Comparison of ENCODE assay signal across 14 cellular contexts in the genomic region with DNA sequence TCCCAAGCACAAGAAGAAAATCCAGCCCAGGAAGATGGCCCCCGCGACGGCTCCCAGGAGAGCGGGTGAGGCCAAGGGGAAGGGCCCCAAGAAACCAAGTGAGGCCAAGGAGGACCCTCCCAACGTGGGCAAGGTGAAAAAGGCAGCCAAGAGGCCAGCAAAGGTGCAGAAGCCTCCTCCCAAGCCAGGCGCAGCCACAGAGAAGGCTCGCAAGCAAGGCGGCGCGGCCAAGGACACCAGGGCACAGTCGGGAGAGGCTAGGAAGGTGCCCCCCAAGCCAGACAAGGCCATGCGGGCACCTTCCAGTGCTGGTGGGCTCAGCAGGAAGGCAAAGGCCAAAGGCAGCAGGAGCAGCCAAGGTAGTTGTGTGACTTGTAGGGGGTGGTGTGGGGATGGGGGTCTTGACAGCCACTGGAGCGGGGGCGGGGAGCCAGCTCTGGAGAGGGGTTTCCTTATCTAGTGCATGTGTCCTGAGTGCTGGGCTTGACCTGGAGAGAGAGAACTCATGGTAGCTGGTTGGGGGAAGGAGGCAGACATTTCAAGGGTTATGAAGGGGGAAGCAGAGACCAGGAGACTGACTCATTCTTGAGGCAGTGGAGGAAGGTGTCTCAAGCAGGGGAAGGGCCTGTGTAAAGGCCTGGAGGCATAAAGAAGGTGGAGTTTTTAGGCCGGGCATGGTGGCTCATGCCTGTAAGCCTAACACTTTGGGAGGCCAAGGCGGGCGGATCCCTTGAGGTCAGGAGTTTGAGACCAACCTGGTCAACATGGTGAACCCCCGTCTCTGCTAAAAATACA. TPM values are rescaled to one million over a fixed set of nuclear protein-coding genes. Genes with fewer than 3 reads are reported as not detected.
DNase-seq lines count a peak whose midpoint lies in the region; ATAC-seq and TF ChIP-seq lines count a peak whose summit lies in the region.
"Had no signal": no experiment of that assay in that cellular context is flagged by ENCODE, and none has a peak within 500 bp of the region (broad histone marks: within the 10 kb centered on the region; RNA-seq: fewer than 3 reads in every experiment).

No MANE protein-coding gene starts in this region.

- no peak overlapping the region for H3K27ac ChIP-seq in mammary epithelial cell (ENCODE audit: insufficient read depth, low read depth, low read length)
- no peak overlapping the region for H3K27ac ChIP-seq in naive thymus-derived CD4-positive, alpha-beta T cell (ENCODE audit: low read depth, low read length)
- H3K27ac ChIP-seq: VCaP had no signal

- H3K4me3 Mint-ChIP-seq in naive thymus-derived CD4-positive, alpha-beta T cell, result no peak overlapping the region
- H3K4me3 Mint-ChIP-seq in T-cell, result no peak overlapping the region

- DNase-seq in ELF-1 (ENCODE audit: low read depth, low spot score) (peak; percentile 58), MV-4-11 (lab: John Stamatoyannopoulos, UW) (peak; percentile 77), mammary epithelial cell (peak; percentile 60), T-cell (no peak), HuH-7.5 (ENCODE audit: low spot score) (no peak)
- DNase-seq in naive thymus-derived CD4-positive, alpha-beta T cell, result no peak
- DNase-seq: anterior cingulate cortex, erythroblast, NCI-H2171 treated with DMSO at 0.1 percent for 48 hours had no signal

- H3K4me1 ChIP-seq in mammary epithelial cell (ENCODE audit: insufficient read depth, low read length), result peaks cover 12% of the 10 kb centered on the region
- no peaks in the 10 kb centered on the region for H3K4me1 ChIP-seq in naive thymus-derived CD4-positive, alpha-beta T cell (ENCODE audit: control insufficient read depth in 2 of 2, insufficient read depth in 2 of 2, low read length in 2 of 2)
- H3K4me1 ChIP-seq: HAP-1 had no signal

- peak; percentile 65 for ATAC-seq in naive thymus-derived CD4-positive, alpha-beta T cell
- ATAC-seq in T-cell (replicated peaks in 1 of 4) (no peak), HG03432 (IDR thresholded peaks at IDR 0.05; ENCODE audit: unreplicated experiment) (no peak), GM19455 (IDR thresholded peaks at IDR 0.05; ENCODE audit: unreplicated experiment) (no peak)

- dilution Hi-C loops in mammary epithelial cell (cut with HindIII; ENCODE audit: low sequenced_read_pairs), result no loop called here

- CTCF ChIA-PET in mammary epithelial cell (lab: Charles Lee; ENCODE audit: low non-redundant PET), result no interaction called here
- CTCF ChIA-PET in naive thymus-derived CD4-positive, alpha-beta T cell (lab: Charles Lee), result interaction anchor here (0.6 kb wide), 1 partner anchor 272 kb away, joined by 4 read pairs; no protein-coding TSS in a partner anchor
- CTCF ChIA-PET in T-cell (lab: Charles Lee), result no interaction called here

- no peaks in the 10 kb centered on the region for H3K79me2 ChIP-seq in mammary epithelial cell (ENCODE audit: insufficient read depth, low read length)

- no peak for TF ChIP-seq CTCF in mammary epithelial cell (conservative IDR thresholded peaks at IDR 0.05 in 1 of 2, IDR thresholded peaks at IDR 0.05 in 1 of 2; ENCODE audit: extremely low read depth in 1 of 2, insufficient read depth in 1 of 2, low read depth in 1 of 2, low read length in 2 of 2)

- H2AFZ ChIP-seq in mammary epithelial cell (ENCODE audit: low read depth, low read length), result no peak overlapping the region

- H3K9me3 ChIP-seq in mammary epithelial cell (replicated peaks; ENCODE audit: insufficient read depth, low read length), result no peaks in the 10 kb centered on the region
- H3K9me3 ChIP-seq in naive thymus-derived CD4-positive, alpha-beta T cell (ENCODE audit: control insufficient read depth in 2 of 3, low read length in 3 of 3), result no peaks in the 10 kb centered on the region
- H3K9me3 ChIP-seq: HAP-1 had no signal

- no peak overlapping the region for H3K27ac Mint-ChIP-seq in naive thymus-derived CD4-positive, alpha-beta T cell
- H3K27ac Mint-ChIP-seq in T-cell, result no peak overlapping the region

- POLR2A ChIA-PET in naive thymus-derived CD4-positive, alpha-beta T cell (lab: Charles Lee), result interaction anchor here (0.6 kb wide), 1 partner anchor 113 kb away, joined by 4 read pairs; no protein-coding TSS in a partner anchor
- POLR2A ChIA-PET in T-cell (lab: Charles Lee), result no interaction called here

- WGBS in mammary epithelial cell (ENCODE audit: low coverage, missing lambda C conversion rate), result 83% methylated on average over 9 of the region's 18 CpGs

- H4K20me1 ChIP-seq in mammary epithelial cell (ENCODE audit: insufficient read depth, low read length), result no peaks in the 10 kb centered on the region

- no peaks in the 10 kb centered on the region for H3K36me3 ChIP-seq in mammary epithelial cell (ENCODE audit: insufficient read depth, low read length)
- H3K36me3 ChIP-seq in naive thymus-derived CD4-positive, alpha-beta T cell (ENCODE audit: control insufficient read depth in 2 of 3, insufficient read depth in 3 of 3, low read length in 3 of 3), result no peaks in the 10 kb centered on the region
- H3K36me3 ChIP-seq: HAP-1 had no signal

- H3K4me2 ChIP-seq in mammary epithelial cell (ENCODE audit: insufficient read depth, low read depth, low read length), result no peak overlapping the region

- H3K36me3 Mint-ChIP-seq in naive thymus-derived CD4-positive, alpha-beta T cell, result no peaks in the 10 kb centered on the region
- H3K36me3 Mint-ChIP-seq in T-cell, result no peaks in the 10 kb centered on the region

- in situ Hi-C loops in mammary epithelial cell (cut with MboI; ENCODE audit: low sequenced_read_pairs in 2 of 2), result no loop called here

- peaks cover 0 to 9% (median 5%) of the 10 kb centered on the region in 7 donors for H3K4me1 Mint-ChIP-seq in naive thymus-derived CD4-positive, alpha-beta T cell
- H3K4me1 Mint-ChIP-seq in T-cell, result peaks cover 0 to 11% (median 8%) of the 10 kb centered on the region in 3 donors

- BruUV-seq in mammary epithelial cell (replicated peaks; lab: Mats Ljungman, UMichigan), result no TSS peak

- intact Hi-C loops in mammary epithelial cell (cut with micrococcal nuclease), result no loop called here
- intact Hi-C loops in naive thymus-derived CD4-positive, alpha-beta T cell (cut with micrococcal nuclease), result no loop called here

- H3K27me3 ChIP-seq in mammary epithelial cell (ENCODE audit: insufficient read depth, low read length), result no peaks in the 10 kb centered on the region
- H3K27me3 ChIP-seq in naive thymus-derived CD4-positive, alpha-beta T cell (ENCODE audit: control insufficient read depth in 2 of 2, insufficient read depth in 2 of 2, low read length in 2 of 2), result no peaks in the 10 kb centered on the region

- no peak overlapping the region for H3K9ac ChIP-seq in mammary epithelial cell (ENCODE audit: insufficient read depth, low read length)

- H3K4me3 ChIP-seq in mammary epithelial cell (replicated peaks in 1 of 3; ENCODE audit: insufficient read depth in 1 of 3, low read depth in 2 of 3, low read length in 3 of 3), result no peak overlapping the region
- no peak overlapping the region for H3K4me3 ChIP-seq in naive thymus-derived CD4-positive, alpha-beta T cell (ENCODE audit: low read length)
- H3K4me3 ChIP-seq: HAP-1 had no signal

- H3K27me3 Mint-ChIP-seq in naive thymus-derived CD4-positive, alpha-beta T cell, result peaks cover 0 to 12% (median 4%) of the 10 kb centered on the region in 5 donors
- H3K27me3 Mint-ChIP-seq in T-cell, result no peaks in the 10 kb centered on the region

- H3K9me3 Mint-ChIP-seq in naive thymus-derived CD4-positive, alpha-beta T cell, result no peaks in the 10 kb centered on the region
- no peaks in the 10 kb centered on the region for H3K9me3 Mint-ChIP-seq in T-cell

RNA-seq across cellular contexts. Expression of gene H1-8, which starts 6.2 kb away (rescaled TPM):
- total RNA-seq in mammary epithelial cell (not detected), T-cell (not detected)
- polyA plus RNA-seq in mammary epithelial cell, result not detected
- not detected for polyA minus RNA-seq in mammary epithelial cell
- not detected for total RNA-seq in naive thymus-derived CD4-positive, alpha-beta T cell
- polyA plus RNA-seq in naive thymus-derived CD4-positive, alpha-beta T cell, result not detected
- total RNA-seq: temporal lobe had no signal

RNA-seq across cellular contexts. Expression of gene RHO, which starts 20.8 kb away (rescaled TPM):
- total RNA-seq in mammary epithelial cell, result not detected
- polyA plus RNA-seq in mammary epithelial cell, result not detected
- polyA minus RNA-seq in mammary epithelial cell, result not detected
- total RNA-seq in naive thymus-derived CD4-positive, alpha-beta T cell, result not detected
- polyA plus RNA-seq in naive thymus-derived CD4-positive, alpha-beta T cell, result not detected
- under 1 TPM in 2 of 5 donors, not detected in 3; 0.09 to 0.10 TPM for total RNA-seq in T-cell
- total RNA-seq: temporal lobe had no signal

RNA-seq across cellular contexts. Expression of gene PLXND1, which starts 57.3 kb away (rescaled TPM):
- 1 to 10 TPM; 2.3 to 2.7 TPM for total RNA-seq in mammary epithelial cell
- 0.63 TPM for polyA plus RNA-seq in mammary epithelial cell
- 0.83 TPM for polyA minus RNA-seq in mammary epithelial cell
- total RNA-seq in naive thymus-derived CD4-positive, alpha-beta T cell, result 10 to 100 TPM in 2 of 5 experiments, 1 to 10 TPM in 3; 1.9 to 82.5 (median 7.5) TPM
- under 1 TPM in 1 of 2 donors, not detected in 1; 0.38 TPM for polyA plus RNA-seq in naive thymus-derived CD4-positive, alpha-beta T cell
- 10 to 100 TPM; 13.6 to 53.3 (median 44.9) TPM for total RNA-seq in T-cell

Comparison
In these comparisons a context has a peak if more than half of its experiments do, and no peak if none do; other contexts are left out.
1. DNase-seq: peak in ELF-1 (single experiment), MV-4-11 (single experiment) and mammary epithelial cell (single experiment); none in naive thymus-derived CD4-positive, alpha-beta T cell (0 of 9), T-cell (0 of 34) and HuH-7.5 (single experiment).